ENCODE assay signal across 8 cellular contexts in genomic region chr9:100066539-100066938, GRCh38. TPM values are rescaled to one million over a fixed set of nuclear protein-coding genes. Genes with fewer than 3 reads are reported as not detected.
DNase-seq lines count a peak whose midpoint lies in the region; ATAC-seq, FAIRE-seq and TF ChIP-seq lines count a peak whose summit lies in the region.

No MANE protein-coding gene starts in this region.

- ATAC-seq in GM19455 (IDR thresholded peaks at IDR 0.05; ENCODE audit: unreplicated experiment) = peak; percentile 66
- peak; percentile 24; the same call in 1 of the 2 replicates for ATAC-seq in IMR-90 (ENCODE audit: low read depth)

- H2BK15ac ChIP-seq in IMR-90 (ENCODE audit: low read depth, low read length) = no peak overlapping the region

- H3K9ac ChIP-seq in IMR-90 (ENCODE audit: low read depth, low read length) = no peak overlapping the region

- POLR2A ChIA-PET in IMR-90 (lab: Charles Lee; ENCODE audit: unreplicated experiment) = interaction anchor here (0.5 kb wide), 1 partner anchor 27 kb away, joined by 4 read pairs; no protein-coding TSS in a partner anchor

- peak overlapping the region; percentile 86 for H3K4me2 ChIP-seq in IMR-90 (ENCODE audit: low read depth, low read length)

- H3K36me3 ChIP-seq in IMR-90 (ENCODE audit: control insufficient read depth, insufficient read depth, low read length) = no peaks in the 10 kb centered on the region

- H3K18ac ChIP-seq in IMR-90 (ENCODE audit: low read depth, low read length) = peak overlapping the region; percentile 50; the same call in 1 of the 2 replicates

- TF ChIP-seq POLR2A in IMR-90 (IDR thresholded peaks at IDR 0.05; ENCODE audit: low read depth, low read length) = no peak

- peak overlapping the region; percentile 73 for H3K27ac ChIP-seq in IMR-90 (ENCODE audit: insufficient read depth, low read length)

- peak overlapping the region; percentile 21 for H2BK5ac ChIP-seq in IMR-90 (ENCODE audit: low read depth, low read length, poor library complexity, severe bottlenecking)

- H2BK120ac ChIP-seq in IMR-90 (ENCODE audit: low read depth, low read length) = no peak overlapping the region

- FAIRE-seq in RCC 7860 (lab: Jason Lieb, UNC) = no peak

- H3K79me1 ChIP-seq in IMR-90 (ENCODE audit: low read depth in 1 of 2, low read length in 2 of 2) = peaks cover 11 to 53% of the 10 kb centered on the region in 2 experiments

- H3K14ac ChIP-seq in IMR-90 (replicated peaks; ENCODE audit: low read depth, low read length) = peak overlapping the region; percentile 75

- dilution Hi-C loops in IMR-90 (cut with HindIII; ENCODE audit: low sequenced_read_pairs, unreplicated experiment) = no loop called here

- H2AK9ac ChIP-seq in IMR-90 (replicated peaks; ENCODE audit: low read depth, low read length, poor library complexity) = no peak overlapping the region

- DNase-seq in AG10803 (ENCODE audit: low read depth) = peak; percentile 11
- peak; percentile 51 for DNase-seq in IMR-90
- peak; percentile 16 for DNase-seq in fibroblast of gingiva (ENCODE audit: low read depth)
- no peak for DNase-seq in HK-2 (ENCODE audit: unreplicated experiment)
- no peak for DNase-seq in RCC 7860 (ENCODE audit: low spot score)
- no peak for DNase-seq in NCI-H2029 (lab: John Stamatoyannopoulos, UW)
- no peak for DNase-seq in NCI-H446 treated with DMSO at 0.1 percent for 48 hours (lab: John Stamatoyannopoulos, UW)

- in situ Hi-C loops in IMR-90 (cut with MboI; ENCODE audit: low sequenced_read_pairs) = no loop called here

- 0 out of 2 replicates have a peak overlapping the region, but pooled peaks have one; percentile 25 for H2AK5ac ChIP-seq in IMR-90 (ENCODE audit: low read depth, low read length)

- peak overlapping the region; percentile 53; the same call in 1 of the 2 replicates for H3K23ac ChIP-seq in IMR-90 (ENCODE audit: low read depth, low read length)

- no TSS peak for BruUV-seq in IMR-90 (replicated peaks; lab: Mats Ljungman, UMichigan)

- H3K4me1 ChIP-seq in IMR-90 (ENCODE audit: control insufficient read depth, insufficient read depth, low read length) = peaks cover 12% of the 10 kb centered on the region

- WGBS in IMR-90 (ENCODE audit: extremely low coverage in 2 of 2, insufficient read length in 1 of 2), 2 experiments = no CpG with 5 or more reads among the region's 2 CpGs

- no peak overlapping the region for H4K5ac ChIP-seq in IMR-90 (ENCODE audit: low read depth, low read length)

- H3K56ac ChIP-seq in IMR-90 (ENCODE audit: extremely low read depth, insufficient read depth, low read length) = no peak overlapping the region

- no peaks in the 10 kb centered on the region for H3K9me3 ChIP-seq in IMR-90 (ENCODE audit: control insufficient read depth, insufficient read depth, low read length)

- no peak for TF ChIP-seq CTCF in AG10803 (conservative IDR thresholded peaks at IDR 0.05; ENCODE audit: low read length)
- TF ChIP-seq CTCF in IMR-90 (conservative IDR thresholded peaks at IDR 0.05; ENCODE audit: low read depth, low read length) = no peak

- TF ChIP-seq RAD21 in IMR-90 (IDR thresholded peaks at IDR 0.05; ENCODE audit: low read length) = no peak

- CTCF ChIA-PET in IMR-90 (lab: Yijun Ruan, JAX) = interaction anchor here (0.5 kb wide), 1 partner anchor 67 kb away, joined by 4 read pairs; no protein-coding TSS in a partner anchor

- intact Hi-C loops in IMR-90 (cut with micrococcal nuclease) = no loop called here

- no peak overlapping the region for H2AFZ ChIP-seq in IMR-90 (replicated peaks; ENCODE audit: low read length, poor library complexity)

- H3K27me3 ChIP-seq in IMR-90 (ENCODE audit: control insufficient read depth, insufficient read depth, low read length) = no peaks in the 10 kb centered on the region

- no peak overlapping the region for H4K8ac ChIP-seq in IMR-90 (ENCODE audit: low read depth in 2 of 2, low read length in 2 of 2)

- no peak overlapping the region for H2BK20ac ChIP-seq in IMR-90 (ENCODE audit: low read depth, low read length)

- H4K91ac ChIP-seq in IMR-90 (ENCODE audit: insufficient read depth, low read depth, low read length) = peak overlapping the region; percentile 4; the same call in 1 of the 2 replicates

- H3K4me3 ChIP-seq in AG10803 (ENCODE audit: low read length) (no peak overlapping the region), IMR-90 (ENCODE audit: insufficient read depth, low read depth, low read length) (no peak overlapping the region; the same call in 1 of the 2 replicates)

- H4K20me1 ChIP-seq in IMR-90 (ENCODE audit: insufficient read depth, low read length) = peaks cover 13% of the 10 kb centered on the region; the same call in 1 of the 2 replicates

- peaks cover 2% of the 10 kb centered on the region; the same call in 1 of the 2 replicates for H3K9me1 ChIP-seq in IMR-90 (ENCODE audit: insufficient read depth, low read length)

- peak overlapping the region; percentile 55 for H3K4ac ChIP-seq in IMR-90 (ENCODE audit: low read depth, low read length)

TF ChIP-seq in IMR-90, 13 proteins besides CTCF, POLR2A, EP300 and RAD21:
- no peak for TF ChIP-seq MAZ (IDR thresholded peaks at IDR 0.05; ENCODE audit: borderline replicate concordance, low read depth, low read length)
- no peak for TF ChIP-seq CEBPB (IDR thresholded peaks at IDR 0.05; ENCODE audit: low read depth, low read length)
- no peak for TF ChIP-seq MAFK (IDR thresholded peaks at IDR 0.05; ENCODE audit: low read depth, low read length)
- TF ChIP-seq FOS (IDR thresholded peaks at IDR 0.05; ENCODE audit: low read depth, low read length) = no peak
- no peak for TF ChIP-seq NFE2L2 (IDR thresholded peaks at IDR 0.05; ENCODE audit: low read depth, low read length)
- no peak for TF ChIP-seq SMC3 (IDR thresholded peaks at IDR 0.05; ENCODE audit: low read depth, low read length)
- no peak for TF ChIP-seq CHD1 (IDR thresholded peaks at IDR 0.05; ENCODE audit: low read depth, low read length)
- no peak for TF ChIP-seq RFX5 (IDR thresholded peaks at IDR 0.05; ENCODE audit: low read depth, low read length)
- no peak for TF ChIP-seq USF2 (IDR thresholded peaks at IDR 0.05; ENCODE audit: low read depth, low read length)
- no peak for TF ChIP-seq BHLHE40 (IDR thresholded peaks at IDR 0.05; ENCODE audit: low read depth, low read length)
- no peak for TF ChIP-seq RCOR1 (IDR thresholded peaks at IDR 0.05; ENCODE audit: insufficient replicate concordance, low read length)
- TF ChIP-seq MXI1 (IDR thresholded peaks at IDR 0.05; ENCODE audit: borderline replicate concordance, low read depth, low read length) = no peak
- no peak for TF ChIP-seq ELK1 (IDR thresholded peaks at IDR 0.05; ENCODE audit: borderline replicate concordance, low read depth, low read length)

RNA-seq across cellular contexts. Expression of gene ERP44, which starts 32.3 kb away (rescaled TPM):
- total RNA-seq in IMR-90 (2012; rRNA removed) = 9.1 and 16.1 TPM in 2 replicates
- 11.6 and 13.5 TPM in 2 replicates for polyA plus RNA-seq in IMR-90 (2012; rRNA removed)
- 2.9 and 3.1 TPM in 2 replicates for polyA plus RNA-seq in IMR-90 (2012; cell fraction: cytosol; rRNA removed)
- 1.3 and 6.6 TPM in 2 replicates for polyA plus RNA-seq in IMR-90 (2012; cell fraction: nucleus; rRNA removed; ENCODE audit: low replicate concordance)

RNA-seq across cellular contexts. Expression of gene INVS, which starts 32.5 kb away (rescaled TPM):
- total RNA-seq in IMR-90 (2012; rRNA removed) = 25.3 and 33.5 TPM in 2 replicates
- polyA plus RNA-seq in IMR-90 (2012; rRNA removed) = 7.9 and 9.2 TPM in 2 replicates
- 3.0 and 4.6 TPM in 2 replicates for polyA plus RNA-seq in IMR-90 (2012; cell fraction: cytosol; rRNA removed)
- polyA plus RNA-seq in IMR-90 (2012; cell fraction: nucleus; rRNA removed; ENCODE audit: low replicate concordance) = 7.2 and 25.0 TPM in 2 replicates

Comparison
In these comparisons a context has a peak if more than half of its experiments do, and no peak if none do; other contexts are left out.
1. DNase-seq: peak in AG10803 (single experiment), IMR-90 (single experiment) and fibroblast of gingiva (single experiment); none in HK-2 (single experiment), RCC 7860 (single experiment), NCI-H2029 (single experiment) and NCI-H446 treated with DMSO at 0.1 percent for 48 hours (single experiment).